21 cellular contexts compared by ENCODE assay signal in the genomic region with DNA sequence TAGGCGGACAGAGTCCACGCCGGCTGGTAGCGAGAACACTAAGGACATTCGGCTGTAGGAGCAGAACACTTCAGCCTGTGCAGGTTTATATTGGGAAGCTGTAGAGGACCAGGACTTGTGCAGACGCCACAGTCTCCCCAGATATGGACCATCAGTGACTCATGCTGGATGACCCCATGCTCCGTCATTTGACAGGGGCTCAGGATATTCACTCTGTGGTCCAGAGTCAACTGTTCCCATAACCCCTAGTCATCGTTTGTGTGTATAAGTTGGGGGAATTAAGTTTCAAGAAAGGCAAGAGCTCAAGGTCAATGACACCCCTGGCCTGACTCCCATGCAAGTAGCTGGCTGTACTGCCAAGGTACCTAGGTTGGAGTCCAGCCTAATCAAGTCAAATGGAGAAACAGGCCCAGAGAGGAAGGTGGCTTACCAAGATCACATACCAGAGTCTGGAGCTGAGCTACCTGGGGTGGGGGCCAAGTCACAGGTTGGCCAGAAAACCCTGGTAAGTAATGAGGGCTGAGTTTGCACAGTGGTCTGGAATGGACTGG. TPM values are rescaled to one million over a fixed set of nuclear protein-coding genes. Genes with fewer than 3 reads are reported as not detected.
A peak's percentile ranks its signal among the peaks of the same experiment; 100 is the strongest.
DNase-seq lines count a peak whose midpoint lies in the region; ATAC-seq and TF ChIP-seq lines count a peak whose summit lies in the region.
"Had no signal": no experiment of that assay in that cellular context is flagged by ENCODE, and none has a peak within 500 bp of the region (broad histone marks: within the 10 kb centered on the region; RNA-seq: fewer than 3 reads in every experiment).

No MANE protein-coding gene starts in this region.

- no peak overlapping the region for H2BK20ac ChIP-seq in IMR-90 (ENCODE audit: low read depth, low read length)

- no peak for TF ChIP-seq POLR2A in IMR-90 (IDR thresholded peaks at IDR 0.05; ENCODE audit: low read depth, low read length)
- no peak for TF ChIP-seq POLR2A in spleen (IDR thresholded peaks at IDR 0.05)

- H2BK12ac ChIP-seq in mesenchymal stem cell (ENCODE audit: low read length in 2 of 2) = no peak overlapping the region

- no peak overlapping the region for H3K4me3 ChIP-seq in IMR-90 (ENCODE audit: insufficient read depth, low read depth, low read length)
- H3K4me3 ChIP-seq in mesenchymal stem cell (ENCODE audit: insufficient read depth in 1 of 2, low read depth in 1 of 2, low read length in 2 of 2) = no peak overlapping the region
- H3K4me3 ChIP-seq in spleen = no peak overlapping the region
- H3K4me3 ChIP-seq: BLaER1 treated with 17β-estradiol and CSF1 and Interleukin-3, amounts not matched to agents 10 nM and 100 nM; GM23338; HAP-1 had no signal

- dilution Hi-C loops in IMR-90 (cut with HindIII; ENCODE audit: low sequenced_read_pairs, unreplicated experiment) = no loop called here

- no peaks in the 10 kb centered on the region for H3K27me3 ChIP-seq in IMR-90 (ENCODE audit: control insufficient read depth, insufficient read depth, low read length)
- H3K27me3 ChIP-seq in mesenchymal stem cell (ENCODE audit: control insufficient read depth in 1 of 2, insufficient read depth in 1 of 2, low read length in 2 of 2) = peaks cover 0 to 3% of the 10 kb centered on the region in 2 experiments
- no peaks in the 10 kb centered on the region for H3K27me3 ChIP-seq in spleen (replicated peaks in 1 of 7)
- H3K27me3 ChIP-seq: BLaER1 treated with 17β-estradiol and CSF1 and Interleukin-3, amounts not matched to agents 10 nM and 100 nM had no signal

- no peak for ATAC-seq in IMR-90 (ENCODE audit: low read depth)
- ATAC-seq in activated CD4-positive, alpha-beta T cell treated with anti-CD3 and anti-CD28 coated beads for 36 hours = no peak
- ATAC-seq: CD8-positive, alpha-beta T cell; GM23338 had no signal

- H3K4me2 ChIP-seq in IMR-90 (ENCODE audit: low read depth, low read length) = no peak overlapping the region
- H3K4me2 ChIP-seq in mesenchymal stem cell (ENCODE audit: low read length, poor library complexity, severe bottlenecking) = no peak overlapping the region
- H3K4me2 ChIP-seq: BLaER1 treated with 17β-estradiol and CSF1 and Interleukin-3, amounts not matched to agents 10 nM and 100 nM; GM23338; KMS-11 had no signal

- H3K4ac ChIP-seq in IMR-90 (ENCODE audit: low read depth, low read length) (no peak overlapping the region), mesenchymal stem cell (ENCODE audit: low read depth in 1 of 2, low read length in 2 of 2) (no peak overlapping the region)

- 98% methylated on average over 5 of the region's 8 CpGs; no CpG with 5 or more reads in 1 of the 2 experiments for WGBS in IMR-90 (ENCODE audit: extremely low coverage in 2 of 2, insufficient read length in 1 of 2), 2 experiments
- WGBS in mesenchymal stem cell = 88% methylated on average over 8 of the region's 8 CpGs
- WGBS in spleen, 5 donors = 71 to 89% (median 80%) methylated on average over 8 of the region's 8 CpGs

- H3K27me3 Mint-ChIP-seq in CD14-positive monocyte (ENCODE audit: low read depth in 3 of 3) = peaks cover 0 to 1% (median 0%) of the 10 kb centered on the region in 3 donors
- H3K27me3 Mint-ChIP-seq in activated CD4-positive, alpha-beta T cell treated with anti-CD3 and anti-CD28 coated beads for 36 hours = no peaks in the 10 kb centered on the region

- H2AK5ac ChIP-seq in IMR-90 (ENCODE audit: low read depth, low read length) (no peak overlapping the region), mesenchymal stem cell (ENCODE audit: low read length, severe bottlenecking) (no peak overlapping the region)

- CTCF ChIA-PET in IMR-90 (lab: Yijun Ruan, JAX) = interaction anchor here (0.7 kb wide), 1 partner anchor 316 kb away, joined by 4 read pairs; no protein-coding TSS in a partner anchor
- CTCF ChIA-PET in activated CD4-positive, alpha-beta T cell treated with anti-CD3 and anti-CD28 coated beads for 36 hours (lab: Charles Lee) = interaction anchor here (0.9 to 1.8 kb wide), 7 partner anchors 16 to 510 kb away, joined by 5 to 7 read pairs (median 5); no protein-coding TSS in a partner anchor

- H3K36me3 ChIP-seq in IMR-90 (ENCODE audit: control insufficient read depth, insufficient read depth, low read length) = no peaks in the 10 kb centered on the region
- H3K36me3 ChIP-seq in mesenchymal stem cell (ENCODE audit: control insufficient read depth in 1 of 2, insufficient read depth in 2 of 2, low read depth in 1 of 2, low read length in 2 of 2) = peaks cover 0 to 6% of the 10 kb centered on the region in 2 experiments
- peaks cover 0 to 32% (median 2%) of the 10 kb centered on the region in 6 donors for H3K36me3 ChIP-seq in spleen
- H3K36me3 ChIP-seq: BLaER1 treated with 17β-estradiol and CSF1 and Interleukin-3, amounts not matched to agents 10 nM and 100 nM; HAP-1 had no signal

- TF ChIP-seq RAD21 in IMR-90 (IDR thresholded peaks at IDR 0.05; ENCODE audit: low read length) = no peak

- no peak overlapping the region for H2BK15ac ChIP-seq in IMR-90 (ENCODE audit: low read depth, low read length)
- H2BK15ac ChIP-seq in mesenchymal stem cell (ENCODE audit: low read depth, poor library complexity, severe bottlenecking) = no peak overlapping the region

- POLR2A ChIA-PET in IMR-90 (lab: Charles Lee; ENCODE audit: unreplicated experiment) = no interaction called here
- POLR2A ChIA-PET in activated CD4-positive, alpha-beta T cell treated with anti-CD3 and anti-CD28 coated beads for 36 hours (lab: Charles Lee) = no interaction called here

- H4K8ac ChIP-seq in IMR-90 (ENCODE audit: low read depth in 2 of 2, low read length in 2 of 2) (no peak overlapping the region), mesenchymal stem cell (ENCODE audit: low read length) (no peak overlapping the region)

- DNase-seq in CD14-positive monocyte (ENCODE audit: low spot score) (no peak), IMR-90 (peak; percentile 15), mesenchymal stem cell (peak; percentile 24), spleen (peak; percentile 31), SHP77 (lab: John Stamatoyannopoulos, UW) (no peak)
- DNase-seq in stimulated activated CD4-positive, alpha-beta T cell treated with anti-CD3 and anti-CD28 coated beads, Interleukin-2, amount 100 ng/mL, for 48 hours = no peak
- DNase-seq in activated CD4-positive, alpha-beta T cell treated with anti-CD3 and anti-CD28 coated beads for 36 hours = no peak
- DNase-seq: ACHN; CD8-positive, alpha-beta T cell; DMS153; NCI-H1105; NCI-H146; NCI-H2029; NCI-H2227 treated with DMSO at 0.1 percent for 48 hours; NCI-H510A had no signal

- H3K56ac ChIP-seq in IMR-90 (ENCODE audit: extremely low read depth, insufficient read depth, low read length) = no peak overlapping the region

- no peak overlapping the region for H3K4me3 Mint-ChIP-seq in CD14-positive monocyte
- no peak overlapping the region for H3K4me3 Mint-ChIP-seq in activated CD4-positive, alpha-beta T cell treated with anti-CD3 and anti-CD28 coated beads for 36 hours
- H3K4me3 Mint-ChIP-seq: CD8-positive, alpha-beta T cell; GM23338 had no signal

- H3K79me1 ChIP-seq in IMR-90 (ENCODE audit: low read depth in 1 of 2, low read length in 2 of 2) = no peaks in the 10 kb centered on the region
- H3K79me1 ChIP-seq in mesenchymal stem cell (replicated peaks; ENCODE audit: low read length, poor library complexity, severe bottlenecking) = no peaks in the 10 kb centered on the region

- TF ChIP-seq CTCF in CD14-positive monocyte (IDR thresholded peaks at IDR 0.05) = no peak
- no peak for TF ChIP-seq CTCF in IMR-90 (conservative IDR thresholded peaks at IDR 0.05; ENCODE audit: low read depth, low read length)
- no peak for TF ChIP-seq CTCF in spleen (IDR thresholded peaks at IDR 0.05 in 8 of 11, conservative IDR thresholded peaks at IDR 0.05 in 3 of 11)

- H4K5ac ChIP-seq in IMR-90 (ENCODE audit: low read depth, low read length) = no peak overlapping the region

- H4K91ac ChIP-seq in IMR-90 (ENCODE audit: insufficient read depth, low read depth, low read length) = no peak overlapping the region
- H4K91ac ChIP-seq in mesenchymal stem cell (ENCODE audit: low read length) = no peak overlapping the region

- H3K9me3 ChIP-seq in IMR-90 (ENCODE audit: control insufficient read depth, insufficient read depth, low read length) (no peaks in the 10 kb centered on the region), mesenchymal stem cell (ENCODE audit: control insufficient read depth, low read length) (no peaks in the 10 kb centered on the region), spleen (no peaks in the 10 kb centered on the region)
- H3K9me3 ChIP-seq: BLaER1 treated with 17β-estradiol and CSF1 and Interleukin-3, amounts not matched to agents 10 nM and 100 nM; HAP-1 had no signal

- peaks cover 8% of the 10 kb centered on the region for H3K9me1 ChIP-seq in IMR-90 (ENCODE audit: insufficient read depth, low read length)

- H2BK120ac ChIP-seq in IMR-90 (ENCODE audit: low read depth, low read length) (no peak overlapping the region), mesenchymal stem cell (ENCODE audit: low read depth, low read length) (no peak overlapping the region)

- H3K9me3 Mint-ChIP-seq in CD14-positive monocyte = no peaks in the 10 kb centered on the region
- H3K9me3 Mint-ChIP-seq in activated CD4-positive, alpha-beta T cell treated with anti-CD3 and anti-CD28 coated beads for 36 hours (ENCODE audit: low read depth) = no peaks in the 10 kb centered on the region
- H3K9me3 Mint-ChIP-seq: CD8-positive, alpha-beta T cell; GM23338 had no signal

- no peaks in the 10 kb centered on the region for H4K20me1 ChIP-seq in IMR-90 (ENCODE audit: insufficient read depth, low read length)
- H4K20me1 ChIP-seq: BLaER1 treated with 17β-estradiol and CSF1 and Interleukin-3, amounts not matched to agents 10 nM and 100 nM had no signal

- peaks cover 18% of the 10 kb centered on the region for H3K4me1 Mint-ChIP-seq in CD14-positive monocyte
- H3K4me1 Mint-ChIP-seq in activated CD4-positive, alpha-beta T cell treated with anti-CD3 and anti-CD28 coated beads for 36 hours = no peaks in the 10 kb centered on the region

- intact Hi-C loops in CD14-positive monocyte (cut with micrococcal nuclease) = loop anchor here in 1 of 2 donors (5.0 kb wide), 1 partner anchor 48 kb away; no protein-coding TSS in a partner anchor
- intact Hi-C loops in IMR-90 (cut with micrococcal nuclease) = no loop called here
- intact Hi-C loops in spleen (cut with DNase I; ENCODE audit: low total_unique reads) = no loop called here
- intact Hi-C loops in activated CD4-positive, alpha-beta T cell treated with anti-CD3 and anti-CD28 coated beads for 36 hours (cut with DNase I, micrococcal nuclease) = no loop called here

- H2AK9ac ChIP-seq in IMR-90 (replicated peaks; ENCODE audit: low read depth, low read length, poor library complexity) = no peak overlapping the region

- H3K23ac ChIP-seq in IMR-90 (ENCODE audit: low read depth, low read length) (no peak overlapping the region), mesenchymal stem cell (ENCODE audit: low read length in 2 of 2) (no peak overlapping the region)

- no peak overlapping the region for H3K9ac ChIP-seq in IMR-90 (ENCODE audit: low read depth, low read length)
- H3K9ac ChIP-seq in mesenchymal stem cell (ENCODE audit: low read length) = no peak overlapping the region
- H3K9ac ChIP-seq: BLaER1 treated with 17β-estradiol and CSF1 and Interleukin-3, amounts not matched to agents 10 nM and 100 nM; KMS-11 had no signal

- no peak overlapping the region for H3K14ac ChIP-seq in IMR-90 (replicated peaks; ENCODE audit: low read depth, low read length)
- H3K14ac ChIP-seq in mesenchymal stem cell (ENCODE audit: low read length in 2 of 2) = no peak overlapping the region

- H3K18ac ChIP-seq in IMR-90 (ENCODE audit: low read depth, low read length) (no peak overlapping the region), mesenchymal stem cell (ENCODE audit: low read depth in 1 of 2, low read length in 2 of 2) (no peak overlapping the region)

- H2BK5ac ChIP-seq in IMR-90 (ENCODE audit: low read depth, low read length, poor library complexity, severe bottlenecking) = no peak overlapping the region
- no peak overlapping the region for H2BK5ac ChIP-seq in mesenchymal stem cell (ENCODE audit: low read depth, low read length, poor library complexity, severe bottlenecking)

- peaks cover 60 to 88% of the 10 kb centered on the region in 2 donors for H3K36me3 Mint-ChIP-seq in CD14-positive monocyte
- no peaks in the 10 kb centered on the region for H3K36me3 Mint-ChIP-seq in activated CD4-positive, alpha-beta T cell treated with anti-CD3 and anti-CD28 coated beads for 36 hours (ENCODE audit: low read depth)
- H3K36me3 Mint-ChIP-seq: CD8-positive, alpha-beta T cell had no signal

- H3K4me1 ChIP-seq in IMR-90 (ENCODE audit: control insufficient read depth, insufficient read depth, low read length) (peaks cover 14% of the 10 kb centered on the region), mesenchymal stem cell (ENCODE audit: control insufficient read depth, insufficient read depth, low read depth, low read length) (peaks cover 6% of the 10 kb centered on the region), spleen (peaks cover 6 to 58% (median 26%) of the 10 kb centered on the region in 6 donors)
- H3K4me1 ChIP-seq: HAP-1 had no signal

- no TSS peak for BruUV-seq in IMR-90 (replicated peaks; lab: Mats Ljungman, UMichigan)

- in situ Hi-C loops in IMR-90 (cut with MboI; ENCODE audit: low sequenced_read_pairs) = no loop called here

- H3K27ac Mint-ChIP-seq in CD14-positive monocyte = peak overlapping the region in 5 of 7 donors; percentile 8 to 60 (median 47)
- H3K27ac Mint-ChIP-seq in activated CD4-positive, alpha-beta T cell treated with anti-CD3 and anti-CD28 coated beads for 36 hours = no peak overlapping the region
- H3K27ac Mint-ChIP-seq: CD8-positive, alpha-beta T cell; GM23338 had no signal

- H3K27ac ChIP-seq in IMR-90 (ENCODE audit: insufficient read depth, low read length) (no peak overlapping the region), mesenchymal stem cell (ENCODE audit: low read length, poor library complexity, severe bottlenecking) (no peak overlapping the region), spleen (peak overlapping the region in 4 of 8 donors; percentile 39 to 78 (median 60))
- H3K27ac ChIP-seq: BLaER1 treated with 17β-estradiol and CSF1 and Interleukin-3, amounts not matched to agents 10 nM and 100 nM; KMS-11; RWPE1 had no signal

- H2AFZ ChIP-seq in IMR-90 (replicated peaks; ENCODE audit: low read length, poor library complexity) (no peak overlapping the region), mesenchymal stem cell (ENCODE audit: low read depth, low read length) (no peak overlapping the region)
- H2AFZ ChIP-seq: GM23338 had no signal

RNA-seq across cellular contexts. Expression of gene P2RY2, which starts 17.2 kb away (rescaled TPM):
- polyA plus RNA-seq in CD14-positive monocyte = 10 to 100 TPM in 1 of 2 donors, 1 to 10 TPM in 1; 2.8 to 12.7 TPM
- total RNA-seq in IMR-90 (2012; rRNA removed) = not detected in 2 replicates
- polyA plus RNA-seq in IMR-90 (2012; rRNA removed) = 0.06 TPM in 1 of 2 replicates, not detected in the other
- polyA plus RNA-seq in IMR-90 (2012; cell fraction: cytosol; rRNA removed) = 0.02 TPM in 1 of 2 replicates, not detected in the other
- 0.07 TPM in 1 of 2 replicates, not detected in the other for polyA plus RNA-seq in IMR-90 (2012; cell fraction: nucleus; rRNA removed; ENCODE audit: low replicate concordance)
- polyA plus RNA-seq in mesenchymal stem cell (2013, experiment 1 of 2) = 0.01 TPM
- 0.03 TPM for polyA plus RNA-seq in mesenchymal stem cell (2013, experiment 2 of 2)
- 10 to 100 TPM in 5 of 7 donors, 1 to 10 TPM in 2; 8.3 to 17.5 (median 12.0) TPM for total RNA-seq in spleen
- 1 to 10 TPM in 2 of 3 donors, under 1 TPM in 1; 0.99 to 3.3 (median 1.2) TPM for polyA plus RNA-seq in spleen
- total RNA-seq in activated CD4-positive, alpha-beta T cell treated with anti-CD3 and anti-CD28 coated beads for 36 hours = not detected
- total RNA-seq: CD8-positive, alpha-beta T cell had no signal

RNA-seq across cellular contexts. Expression of gene P2RY6, which starts 36.8 kb away (rescaled TPM):
- 1 to 10 TPM; 1.7 to 5.1 TPM for polyA plus RNA-seq in CD14-positive monocyte
- total RNA-seq in IMR-90 (2012; rRNA removed) = under 0.01 TPM in 1 of 2 replicates, not detected in the other
- 0.37 and 0.44 TPM in 2 replicates for polyA plus RNA-seq in IMR-90 (2012; rRNA removed)
- 0.67 TPM in 1 of 2 replicates, not detected in the other for polyA plus RNA-seq in IMR-90 (2012; cell fraction: cytosol; rRNA removed)
- 0.45 and 1.5 TPM in 2 replicates for polyA plus RNA-seq in IMR-90 (2012; cell fraction: nucleus; rRNA removed; ENCODE audit: low replicate concordance)
- 0.35 TPM for polyA plus RNA-seq in mesenchymal stem cell (2013, experiment 1 of 2)
- 0.21 TPM for polyA plus RNA-seq in mesenchymal stem cell (2013, experiment 2 of 2)
- total RNA-seq in spleen = 100 to 1,000 TPM in 1 of 7 donors, 10 to 100 TPM in 6; 41.1 to 109 (median 63.9) TPM
- polyA plus RNA-seq in spleen = 10 to 100 TPM in 2 of 3 donors, 1 to 10 TPM in 1; 8.2 to 25.2 (median 10.6) TPM
- not detected for total RNA-seq in activated CD4-positive, alpha-beta T cell treated with anti-CD3 and anti-CD28 coated beads for 36 hours
- total RNA-seq: CD8-positive, alpha-beta T cell; GM23338; HT1080 had no signal
- polyA plus RNA-seq: GM23338 had no signal

Comparison
In these comparisons a context has a peak if more than half of its experiments do, and no peak if none do; other contexts are left out.
1. DNase-seq: peak in IMR-90 (single experiment), mesenchymal stem cell (single experiment) and spleen (single experiment); none in CD14-positive monocyte (single experiment), stimulated activated CD4-positive, alpha-beta T cell treated with anti-CD3 and anti-CD28 coated beads, Interleukin-2, amount 100 ng/mL, for 48 hours (0 of 2), SHP77 (0 of 2) and activated CD4-positive, alpha-beta T cell treated with anti-CD3 and anti-CD28 coated beads for 36 hours (single experiment).
2. RNA of gene P2RY6, which starts 36.8 kb away (total RNA-seq): 41.1 to 109 TPM in spleen; under 0.01 TPM in IMR-90 and not detected in activated CD4-positive, alpha-beta T cell treated with anti-CD3 and anti-CD28 coated beads for 36 hours; every median in the first group is over 10 times any median in the second.